Comparison of ENCODE assay signal across 16 cellular contexts in the genomic region with DNA sequence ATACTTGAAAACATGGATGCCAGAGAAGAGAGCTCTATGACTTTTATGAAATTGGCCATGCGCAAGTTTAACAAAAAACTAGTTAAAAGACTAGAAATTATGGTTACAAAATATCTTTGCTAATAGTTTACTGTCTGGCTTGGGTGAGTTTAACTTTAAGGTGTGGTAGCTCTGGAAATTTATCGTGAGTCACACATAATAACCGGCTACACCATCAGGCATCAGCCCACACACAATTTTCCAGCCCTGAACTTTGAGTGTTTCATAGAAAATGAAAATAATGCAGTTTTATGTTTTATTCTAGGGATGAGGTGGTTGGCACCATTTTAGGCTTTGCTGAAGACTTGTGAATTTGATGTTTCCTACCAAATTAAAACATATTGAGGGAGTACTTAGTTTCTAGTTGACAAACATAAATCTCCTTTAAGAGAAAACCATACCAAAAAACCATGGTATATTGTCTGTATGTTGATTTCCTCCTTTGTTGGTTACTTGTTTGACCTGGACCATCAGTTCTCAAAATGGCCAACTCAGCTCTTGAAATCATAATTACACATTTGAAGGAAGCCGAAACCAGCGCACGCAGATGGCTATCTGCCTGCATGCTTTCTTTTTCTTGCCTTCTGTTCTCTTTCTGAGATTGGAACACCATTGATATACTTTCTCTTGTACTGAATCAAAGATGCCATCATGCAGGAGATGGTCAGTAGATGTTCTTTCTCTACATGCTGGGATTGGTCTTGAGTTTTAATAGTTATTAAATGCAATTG.
DNase-seq lines count a peak whose midpoint lies in the region; ATAC-seq, FAIRE-seq and TF ChIP-seq lines count a peak whose summit lies in the region.
"Had no signal": no experiment of that assay in that cellular context is flagged by ENCODE, and none has a peak within 500 bp of the region (broad histone marks: within the 10 kb centered on the region; RNA-seq: fewer than 3 reads in every experiment).

No MANE protein-coding gene starts in this region.

- H3K27ac Mint-ChIP-seq in activated naive CD4-positive, alpha-beta T cell treated with anti-CD3 and anti-CD28 coated beads, Interleukin-2, amount 10 ng/mL, durations not matched to agents 7 days and 5 days = peak overlapping the region; percentile 86
- H3K27ac Mint-ChIP-seq in T-helper 17 cell = peak overlapping the region; percentile 91
- peak overlapping the region; percentile 98 for H3K27ac Mint-ChIP-seq in stimulated activated effector memory CD8-positive, alpha-beta T cell treated with anti-CD3 and anti-CD28 coated beads, Interleukin-12 subunit alpha, Interleukin-12 subunit beta, amount 100 ng/mL, for 72 hours
- H3K27ac Mint-ChIP-seq: neural progenitor cell had no signal

- in situ Hi-C loops in GM13977 (cut with MboI; ENCODE audit: low pct_unique_long_range_greater_than_20kb, low sequenced_read_pairs, unreplicated experiment) = no loop called here

- no peak overlapping the region for H3K4me3 ChIP-seq in bronchial epithelial cell (ENCODE audit: low read depth, low read length)
- H3K4me3 ChIP-seq: neural progenitor cell had no signal

- peaks cover 3% of the 10 kb centered on the region for H3K27me3 Mint-ChIP-seq in activated naive CD4-positive, alpha-beta T cell treated with anti-CD3 and anti-CD28 coated beads, Interleukin-2, amount 10 ng/mL, durations not matched to agents 7 days and 5 days
- no peaks in the 10 kb centered on the region for H3K27me3 Mint-ChIP-seq in T-helper 17 cell
- H3K27me3 Mint-ChIP-seq: activated B cell treated with CpG ODN at 0.5 μM for 24 hours had no signal

- H3K4me3 Mint-ChIP-seq in activated naive CD4-positive, alpha-beta T cell treated with anti-CD3 and anti-CD28 coated beads, Interleukin-2, amount 10 ng/mL, durations not matched to agents 7 days and 5 days = peak overlapping the region; percentile 27
- H3K4me3 Mint-ChIP-seq in T-helper 17 cell = peak overlapping the region; percentile 22
- H3K4me3 Mint-ChIP-seq in stimulated activated effector memory CD8-positive, alpha-beta T cell treated with anti-CD3 and anti-CD28 coated beads, Interleukin-12 subunit alpha, Interleukin-12 subunit beta, amount 100 ng/mL, for 72 hours = peak overlapping the region; percentile 81
- H3K4me3 Mint-ChIP-seq: neural progenitor cell had no signal

- H3K9me3 Mint-ChIP-seq in activated naive CD4-positive, alpha-beta T cell treated with anti-CD3 and anti-CD28 coated beads, Interleukin-2, amount 10 ng/mL, durations not matched to agents 7 days and 5 days = peaks cover 7% of the 10 kb centered on the region
- H3K9me3 Mint-ChIP-seq in stimulated activated effector memory CD8-positive, alpha-beta T cell treated with anti-CD3 and anti-CD28 coated beads, Interleukin-12 subunit alpha, Interleukin-12 subunit beta, amount 100 ng/mL, for 72 hours = peaks cover 2% of the 10 kb centered on the region
- H3K9me3 Mint-ChIP-seq: activated B cell treated with CpG ODN at 0.5 μM for 24 hours had no signal

- peaks cover 66% of the 10 kb centered on the region for H3K4me1 Mint-ChIP-seq in activated naive CD4-positive, alpha-beta T cell treated with anti-CD3 and anti-CD28 coated beads, Interleukin-2, amount 10 ng/mL, durations not matched to agents 7 days and 5 days
- peaks cover 45% of the 10 kb centered on the region for H3K4me1 Mint-ChIP-seq in T-helper 17 cell
- peaks cover 72% of the 10 kb centered on the region for H3K4me1 Mint-ChIP-seq in stimulated activated effector memory CD8-positive, alpha-beta T cell treated with anti-CD3 and anti-CD28 coated beads, Interleukin-12 subunit alpha, Interleukin-12 subunit beta, amount 100 ng/mL, for 72 hours

- no peaks in the 10 kb centered on the region for H3K27me3 ChIP-seq in bronchial epithelial cell (ENCODE audit: control insufficient read depth, insufficient read depth, low read length)
- H3K27me3 ChIP-seq: neural progenitor cell had no signal

- peaks cover 8% of the 10 kb centered on the region for H3K36me3 Mint-ChIP-seq in activated naive CD4-positive, alpha-beta T cell treated with anti-CD3 and anti-CD28 coated beads, Interleukin-2, amount 10 ng/mL, durations not matched to agents 7 days and 5 days
- H3K36me3 Mint-ChIP-seq in T-helper 17 cell (ENCODE audit: low read depth) = no peaks in the 10 kb centered on the region
- peaks cover 42% of the 10 kb centered on the region for H3K36me3 Mint-ChIP-seq in stimulated activated effector memory CD8-positive, alpha-beta T cell treated with anti-CD3 and anti-CD28 coated beads, Interleukin-12 subunit alpha, Interleukin-12 subunit beta, amount 100 ng/mL, for 72 hours
- H3K36me3 Mint-ChIP-seq: neural progenitor cell had no signal

- CTCF ChIA-PET in activated naive CD4-positive, alpha-beta T cell treated with anti-CD3 and anti-CD28 coated beads, Interleukin-2, amount 10 ng/mL, durations not matched to agents 7 days and 5 days (lab: Charles Lee) = interaction anchor here (1.2 to 3.0 kb wide), 3 partner anchors 9 to 42 kb away, joined by 3 to 8 read pairs (median 4); no protein-coding TSS in a partner anchor

- no peaks in the 10 kb centered on the region for H3K36me3 ChIP-seq in bronchial epithelial cell (ENCODE audit: control insufficient read depth, insufficient read depth, low read length)
- H3K36me3 ChIP-seq: neural progenitor cell had no signal

- no peak for FAIRE-seq in bronchial epithelial cell (lab: Jason Lieb, UNC)
- FAIRE-seq: endometrium, frontal cortex had no signal

- ATAC-seq in T-helper 17 cell (no peak), HG03108 (IDR thresholded peaks at IDR 0.05; ENCODE audit: unreplicated experiment) (no peak)
- ATAC-seq in stimulated activated effector memory CD8-positive, alpha-beta T cell treated with anti-CD3 and anti-CD28 coated beads, Interleukin-12 subunit alpha, Interleukin-12 subunit beta, amount 100 ng/mL, for 72 hours = no peak

- H3K9me3 ChIP-seq in T-helper 17 cell (ENCODE audit: control insufficient read depth, low read length, poor library complexity, severe bottlenecking) = no peaks in the 10 kb centered on the region
- H3K9me3 ChIP-seq: Caco-2 had no signal

- no peak for TF ChIP-seq CTCF in bronchial epithelial cell (IDR thresholded peaks at IDR 0.05; ENCODE audit: insufficient read depth, low read length, severe bottlenecking)
- no peak for TF ChIP-seq CTCF in GM13977 (IDR thresholded peaks at IDR 0.05; ENCODE audit: extremely low read depth, insufficient read depth, missing control alignments)

- no peak for DNase-seq in activated naive CD4-positive, alpha-beta T cell treated with anti-CD3 and anti-CD28 coated beads, Interleukin-2, amount 10 ng/mL, durations not matched to agents 7 days and 5 days
- DNase-seq in activated naive CD4-positive, alpha-beta T cell (lab: John Stamatoyannopoulos, UW) = no peak
- DNase-seq in T-helper 17 cell (no peak), bronchial epithelial cell (ENCODE audit: low read depth) (peak; percentile 54), NAMALWA (ENCODE audit: low spot score) (no peak), GM13977 (ENCODE audit: low spot score) (no peak)
- no peak for DNase-seq in stimulated activated effector memory CD8-positive, alpha-beta T cell treated with anti-CD3 and anti-CD28 coated beads, Interleukin-12 subunit alpha, Interleukin-12 subunit beta, amount 100 ng/mL, for 72 hours (ENCODE audit: low spot score in 2 of 2)
- DNase-seq: activated B cell treated with CpG ODN at 0.5 μM for 24 hours, Caco-2, NCI-H1694, NCI-H524, trophoblast cell had no signal

Comparison
In these comparisons a context has a peak if more than half of its experiments do, and no peak if none do; other contexts are left out.
1. H3K4me3 Mint-ChIP-seq: peak in every context shown above with its lines; median percentile 81 in stimulated activated effector memory CD8-positive, alpha-beta T cell treated with anti-CD3 and anti-CD28 coated beads, Interleukin-12 subunit alpha, Interleukin-12 subunit beta, amount 100 ng/mL, for 72 hours; 27 in activated naive CD4-positive, alpha-beta T cell treated with anti-CD3 and anti-CD28 coated beads, Interleukin-2, amount 10 ng/mL, durations not matched to agents 7 days and 5 days; 22 in T-helper 17 cell.